ENCODE assay signal across 8 cellular contexts in the genomic region with DNA sequence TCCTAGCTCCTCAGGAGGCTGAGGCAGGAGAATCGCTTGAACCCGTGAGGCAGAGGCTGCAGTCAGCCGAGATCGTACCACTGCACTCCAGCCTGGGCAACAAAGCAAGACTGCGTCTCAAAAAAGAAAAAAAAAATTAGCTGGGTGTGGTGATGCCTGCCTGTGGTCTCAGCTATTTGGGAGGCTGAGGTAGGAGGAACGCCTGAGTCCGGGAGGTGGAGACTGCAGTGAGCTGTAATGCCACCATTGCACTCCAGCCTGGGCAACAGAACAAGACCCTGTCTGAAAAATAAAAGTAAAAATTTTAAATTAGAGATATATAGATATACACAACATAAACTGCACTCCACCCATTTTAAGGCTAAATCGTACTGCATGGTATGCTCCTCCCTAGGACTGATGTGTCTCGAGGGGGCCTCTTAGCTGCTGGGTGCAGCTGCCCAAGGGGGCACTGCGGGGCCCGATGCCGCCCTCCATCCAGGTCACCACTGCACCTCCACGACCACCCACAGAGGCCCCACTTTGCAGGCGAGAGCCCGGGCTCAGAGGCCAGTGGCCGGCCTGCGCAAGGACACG. TPM values are rescaled to one million over a fixed set of nuclear protein-coding genes. Genes with fewer than 3 reads are reported as not detected.
A peak's percentile ranks its signal among the peaks of the same experiment; 100 is the strongest.
DNase-seq lines count a peak whose midpoint lies in the region; ATAC-seq and TF ChIP-seq lines count a peak whose summit lies in the region.

No MANE protein-coding gene starts in this region.

- DNase-seq in DMS153 (lab: John Stamatoyannopoulos, UW) (peak; percentile 36), DMS153 treated with DMSO at 0.1 percent for 48 hours (lab: John Stamatoyannopoulos, UW; ENCODE audit: unreplicated experiment) (no peak), LNCaP clone FGC (ENCODE audit: low read depth) (no peak), osteoblast (ENCODE audit: insufficient read length, low spot score, missing footprints) (no peak), medulla oblongata (ENCODE audit: extremely low spot score) (no peak)

- H3K9ac ChIP-seq in duodenal mucosa (ENCODE audit: low read depth in 1 of 2, low read length in 2 of 2) = peak overlapping the region; percentile 25 to 79

- H3K27ac ChIP-seq in duodenal mucosa (ENCODE audit: low read depth, low read length) (no peak overlapping the region), osteoblast (ENCODE audit: low read depth, low read length) (peak overlapping the region; percentile 45)

- no peaks in the 10 kb centered on the region for H3K36me3 ChIP-seq in duodenal mucosa (ENCODE audit: control insufficient read depth in 1 of 2, insufficient read depth in 2 of 2, low read length in 2 of 2)
- H3K36me3 ChIP-seq in osteoblast (ENCODE audit: insufficient read depth, low read length) = no peaks in the 10 kb centered on the region

- H3K4me2 ChIP-seq in osteoblast (ENCODE audit: insufficient read depth, low read length) = peak overlapping the region; percentile 96

- peak overlapping the region; percentile 99 for H2AFZ ChIP-seq in osteoblast (ENCODE audit: low read length)

- no peaks in the 10 kb centered on the region for H3K9me3 ChIP-seq in duodenal mucosa (ENCODE audit: control insufficient read depth in 1 of 2, low read length in 2 of 2)
- H3K9me3 ChIP-seq in osteoblast (ENCODE audit: low read depth, low read length) = no peaks in the 10 kb centered on the region

- ATAC-seq in HG03097 (IDR thresholded peaks at IDR 0.05; ENCODE audit: low FRiP score, unreplicated experiment) (no peak), GM18873 (IDR thresholded peaks at IDR 0.05; ENCODE audit: low FRiP score, unreplicated experiment) (no peak)

- no peak for TF ChIP-seq CTCF in LNCaP clone FGC (IDR thresholded peaks at IDR 0.05; ENCODE audit: control insufficient read depth, extremely low read depth, insufficient read depth)
- TF ChIP-seq CTCF in osteoblast (IDR thresholded peaks at IDR 0.05; ENCODE audit: extremely low read depth, low read depth, low read length) = no peak

- H3K4me3 ChIP-seq in LNCaP clone FGC (ENCODE audit: low read depth, low read length) (peak overlapping the region; percentile 47), duodenal mucosa (ENCODE audit: low read depth in 1 of 2, low read length in 2 of 2) (peak overlapping the region; percentile 71 to 83), osteoblast (ENCODE audit: insufficient read depth, low read length) (peak overlapping the region; percentile 82)

- H3K79me2 ChIP-seq in osteoblast (ENCODE audit: insufficient read depth, low read length) = no peaks in the 10 kb centered on the region

- H3K4me1 ChIP-seq in duodenal mucosa (ENCODE audit: control insufficient read depth in 1 of 2, insufficient read depth in 2 of 2, low read length in 2 of 2) = peaks cover 0 to 6% of the 10 kb centered on the region in 2 donors
- peaks cover 5% of the 10 kb centered on the region for H3K4me1 ChIP-seq in osteoblast (ENCODE audit: insufficient read depth, low read length)

- H3K27me3 ChIP-seq in duodenal mucosa (ENCODE audit: control insufficient read depth in 1 of 2, insufficient read depth in 2 of 2, low read length in 2 of 2) (no peaks in the 10 kb centered on the region), osteoblast (ENCODE audit: insufficient read depth, low read length) (no peaks in the 10 kb centered on the region)

- no peaks in the 10 kb centered on the region for H4K20me1 ChIP-seq in osteoblast (ENCODE audit: insufficient read depth, low read length)

RNA-seq across cellular contexts. Expression of a gene that starts 40.9 kb away (rescaled TPM):
- 26.2 and 31.8 TPM in 2 replicates for total RNA-seq in osteoblast
